ENCODE assay signal across 15 cellular contexts in genomic region chr7:167976-168791, GRCh38. TPM values are rescaled to one million over a fixed set of nuclear protein-coding genes. Genes with fewer than 3 reads are reported as not detected.
DNase-seq lines count a peak whose midpoint lies in the region; ATAC-seq and TF ChIP-seq lines count a peak whose summit lies in the region.
"Had no signal": no experiment of that assay in that cellular context is flagged by ENCODE, and none has a peak within 500 bp of the region (broad histone marks: within the 10 kb centered on the region; RNA-seq: fewer than 3 reads in every experiment).

No MANE protein-coding gene starts in this region.

- 0 out of 2 replicates have a peak, but pooled peaks have one; percentile 17 for ATAC-seq in Panc1
- ATAC-seq in upper lobe of right lung: no peak
- ATAC-seq in activated T-cell treated with anti-CD3 and anti-CD28 coated beads, Interleukin-2, amount 50 U/mL, for 4 hours: no peak
- ATAC-seq: PC-3 had no signal

- H3K9me3 ChIP-seq in Panc1 (ENCODE audit: control insufficient read depth, insufficient read depth, low read depth, low read length): no peaks in the 10 kb centered on the region
- no peaks in the 10 kb centered on the region for H3K9me3 ChIP-seq in upper lobe of right lung

- no peaks in the 10 kb centered on the region for H3K36me3 ChIP-seq in Panc1 (ENCODE audit: control insufficient read depth, insufficient read depth, low read length)
- H3K36me3 ChIP-seq in upper lobe of right lung: no peaks in the 10 kb centered on the region

- H3K27ac ChIP-seq in Panc1 (ENCODE audit: low read length) (no peak overlapping the region), upper lobe of right lung (no peak overlapping the region)
- H3K27ac ChIP-seq: KMS-11 had no signal

- H3K4me3 Mint-ChIP-seq in chondrocyte (ENCODE audit: unreplicated experiment): no peak overlapping the region
- no peak overlapping the region for H3K4me3 Mint-ChIP-seq in activated T-cell treated with anti-CD3 and anti-CD28 coated beads, Interleukin-2, amount 50 U/mL, for 4 hours

- H3K36me3 Mint-ChIP-seq in chondrocyte (ENCODE audit: low read depth): no peaks in the 10 kb centered on the region
- no peaks in the 10 kb centered on the region for H3K36me3 Mint-ChIP-seq in activated T-cell treated with anti-CD3 and anti-CD28 coated beads, Interleukin-2, amount 50 U/mL, for 4 hours (ENCODE audit: insufficient read depth)

- no TSS peak for BruUV-seq in Panc1 (replicated peaks; lab: Mats Ljungman, UMichigan)

- no peak overlapping the region for H3K4me3 ChIP-seq in Panc1 (ENCODE audit: low read depth in 2 of 2, low read length in 2 of 2)
- no peak overlapping the region for H3K4me3 ChIP-seq in upper lobe of right lung

- no peaks in the 10 kb centered on the region for H3K9me3 Mint-ChIP-seq in chondrocyte (ENCODE audit: low read depth)
- H3K9me3 Mint-ChIP-seq in activated T-cell treated with anti-CD3 and anti-CD28 coated beads, Interleukin-2, amount 50 U/mL, for 4 hours: no peaks in the 10 kb centered on the region

- H3K27ac Mint-ChIP-seq in chondrocyte (ENCODE audit: unreplicated experiment): no peak overlapping the region

- no peak for TF ChIP-seq CTCF in Panc1 (IDR thresholded peaks at IDR 0.05)
- TF ChIP-seq CTCF in chondrocyte (IDR thresholded peaks at IDR 0.05): no peak
- TF ChIP-seq CTCF in upper lobe of right lung (IDR thresholded peaks at IDR 0.05): no peak

- H3K27me3 ChIP-seq in Panc1 (ENCODE audit: control insufficient read depth, insufficient read depth, low read length): no peaks in the 10 kb centered on the region; the same call in 1 of the 2 replicates
- H3K27me3 ChIP-seq in upper lobe of right lung: no peaks in the 10 kb centered on the region

- peaks cover 10% of the 10 kb centered on the region for H3K27me3 Mint-ChIP-seq in chondrocyte (ENCODE audit: low read depth)
- peaks cover 45% of the 10 kb centered on the region for H3K27me3 Mint-ChIP-seq in activated T-cell treated with anti-CD3 and anti-CD28 coated beads, Interleukin-2, amount 50 U/mL, for 4 hours (ENCODE audit: low read depth)

- in situ Hi-C loops in Panc1 (cut with HindIII; ENCODE audit: low pct_unique_long_range_greater_than_20kb, low sequenced_read_pairs): no loop called here

- intact Hi-C loops in Panc1 (cut with micrococcal nuclease; ENCODE audit: unreplicated experiment): no loop called here
- intact Hi-C loops in upper lobe of right lung (cut with DNase I): no loop called here

- no peaks in the 10 kb centered on the region for H3K4me1 ChIP-seq in Panc1 (ENCODE audit: control insufficient read depth, insufficient read depth, low read length)
- H3K4me1 ChIP-seq in upper lobe of right lung: peaks cover 14% of the 10 kb centered on the region

- peaks cover 4% of the 10 kb centered on the region for H3K4me1 Mint-ChIP-seq in chondrocyte (ENCODE audit: low read depth)
- H3K4me1 Mint-ChIP-seq in activated T-cell treated with anti-CD3 and anti-CD28 coated beads, Interleukin-2, amount 50 U/mL, for 4 hours (ENCODE audit: low read depth): no peaks in the 10 kb centered on the region

- POLR2A ChIA-PET in Panc1 (lab: Charles Lee): interaction anchor here (0.6 kb wide), 1 partner anchor 42 kb away, joined by 3 read pairs; no protein-coding TSS in a partner anchor

- DNase-seq in Panc1 (ENCODE audit: low read depth, low spot score) (no peak), chondrocyte (ENCODE audit: low spot score) (peak; percentile 86), mucosa of gallbladder (ENCODE audit: low spot score) (peak; percentile 9), upper lobe of right lung (peak; percentile 58), HK-2 (ENCODE audit: unreplicated experiment) (no peak), NCI-H345 treated with DMSO at 0.1 percent for 48 hours (lab: John Stamatoyannopoulos, UW; ENCODE audit: unreplicated experiment) (no peak)
- no peak for DNase-seq in activated T-cell treated with anti-CD3 and anti-CD28 coated beads, Interleukin-2, amount 50 U/mL, for 4 hours
- DNase-seq: AML-193, DMS 273 treated with DMSO at 0.1 percent for 48 hours, GDM1, NCI-H1694 treated with DMSO at 0.1 percent for 48 hours, NCI-H524 treated with DMSO at 0.1 percent for 48 hours, PC-3 had no signal

- CTCF ChIA-PET in Panc1 (lab: Charles Lee): interaction anchor here (0.6 kb wide), 1 partner anchor 1245 kb away, joined by 4 read pairs; no protein-coding TSS in a partner anchor

RNA-seq across cellular contexts. Expression of gene FAM20C, which starts 24.2 kb away (rescaled TPM):
- 62.4 TPM for total RNA-seq in Panc1 (2021; ENCODE audit: unreplicated experiment)
- polyA plus RNA-seq in Panc1 (2012; ENCODE audit: insufficient read length): 91.8 TPM
- total RNA-seq in chondrocyte: 34.4 to 58.1 TPM (median 35.0 TPM) in 3 replicates
- total RNA-seq in mucosa of gallbladder: 99.2 TPM
- 58.8 TPM for total RNA-seq in upper lobe of right lung
- 1 to 10 TPM in 2 of 3 donors, under 1 TPM in 1; 0.47 to 2.0 (median 1.7) TPM for total RNA-seq in activated T-cell treated with anti-CD3 and anti-CD28 coated beads, Interleukin-2, amount 50 U/mL, for 4 hours
- total RNA-seq: SK-MEL-5 had no signal

Comparison
In these comparisons a context has a peak if more than half of its experiments do, and no peak if none do; other contexts are left out.
1. DNase-seq: peak in chondrocyte (single experiment), mucosa of gallbladder (single experiment) and upper lobe of right lung (single experiment); none in Panc1 (single experiment), HK-2 (single experiment), NCI-H345 treated with DMSO at 0.1 percent for 48 hours (single experiment) and activated T-cell treated with anti-CD3 and anti-CD28 coated beads, Interleukin-2, amount 50 U/mL, for 4 hours (single experiment).
2. RNA of gene FAM20C, which starts 24.2 kb away (total RNA-seq): 99.2 TPM in mucosa of gallbladder (single experiment), 62.4 TPM in Panc1 (single experiment), 58.8 TPM in upper lobe of right lung (single experiment) and 34.4 to 58.1 TPM in chondrocyte; 0.47 to 2.0 TPM in activated T-cell treated with anti-CD3 and anti-CD28 coated beads, Interleukin-2, amount 50 U/mL, for 4 hours; every median in the first group is over 10 times any median in the second.